8 cellular contexts compared by ENCODE assay signal in genomic region chr19:45478454-45479238, GRCh38. TPM values are rescaled to one million over a fixed set of nuclear protein-coding genes. Genes with fewer than 3 reads are reported as not detected.
DNase-seq lines count a peak whose midpoint lies in the region; ATAC-seq and TF ChIP-seq lines count a peak whose summit lies in the region.

No MANE protein-coding gene starts in this region.

- peaks cover 0 to 52% (median 0%) of the 10 kb centered on the region in 11 donors for H3K9me3 Mint-ChIP-seq in naive thymus-derived CD4-positive, alpha-beta T cell
- no peaks in the 10 kb centered on the region for H3K9me3 Mint-ChIP-seq in stimulated activated memory B cell treated with anti-CD40 and anti-IgM and Interleukin-4, amounts not matched to agents 10 μg/mL and 1 μg/mL and 100 μg/mL, for 72 hours

- POLR2A ChIA-PET in PC-3 (lab: Charles Lee; ENCODE audit: unreplicated experiment), result interaction anchor here (0.6 to 0.7 kb wide), 2 partner anchors 10 to 33 kb away, joined by 4 to 5 read pairs; no protein-coding TSS in a partner anchor
- POLR2A ChIA-PET in naive thymus-derived CD4-positive, alpha-beta T cell (lab: Charles Lee), result interaction anchor here (0.6 to 4.5 kb wide), 16 partner anchors 8 to 165 kb away, joined by 3 to 64 read pairs (median 4); partner anchors contain the start of gene FOSB

- intact Hi-C loops in PC-3 (cut with micrococcal nuclease), result loop anchor here (1.0 to 2.0 kb wide), 3 partner anchors 39 to 74 kb away; partner anchors contain the start of gene PPP1R13L
- intact Hi-C loops in esophagus squamous epithelium (cut with DNase I), result loop anchor here (2.0 kb wide), 1 partner anchor 40 kb away; no protein-coding TSS in a partner anchor
- intact Hi-C loops in naive thymus-derived CD4-positive, alpha-beta T cell (cut with micrococcal nuclease), result loop anchor here (1.0 to 5.0 kb wide), 10 partner anchors 9 to 731 kb away; partner anchors contain the start of genes BCL3 (in 1 of the 2), POLR1G (in 1 of the 2), PPP1R13L (in 1 of the 2) and RTN2 (in 1 of the 2)

- H3K27me3 Mint-ChIP-seq in naive thymus-derived CD4-positive, alpha-beta T cell, result peaks cover 0 to 38% (median 6%) of the 10 kb centered on the region in 5 donors
- H3K27me3 Mint-ChIP-seq in stimulated activated memory B cell treated with anti-CD40 and anti-IgM and Interleukin-4, amounts not matched to agents 10 μg/mL and 1 μg/mL and 100 μg/mL, for 72 hours, result no peaks in the 10 kb centered on the region

- TF ChIP-seq RAD21 in Ishikawa (IDR thresholded peaks at IDR 0.05; ENCODE audit: low read depth), result peak; percentile 96

- no peaks in the 10 kb centered on the region for H3F3A ChIP-seq in PC-3 (ENCODE audit: low read length, unreplicated experiment)

- WGBS in esophagus squamous epithelium, 2 donors, result 1% methylated on average over 37 to 38 of the region's 39 CpGs

- H3K4me1 Mint-ChIP-seq in naive thymus-derived CD4-positive, alpha-beta T cell, result peaks cover 23 to 43% (median 33%) of the 10 kb centered on the region in 7 donors
- H3K4me1 Mint-ChIP-seq in stimulated activated memory B cell treated with anti-CD40 and anti-IgM and Interleukin-4, amounts not matched to agents 10 μg/mL and 1 μg/mL and 100 μg/mL, for 72 hours, result peaks cover 36% of the 10 kb centered on the region

- H3K4me3 ChIP-seq in PC-3 (ENCODE audit: low read length) (peak overlapping the region; percentile 68), esophagus squamous epithelium (peak overlapping the region; percentile 45 to 71 (median 54))
- H3K4me3 ChIP-seq in naive thymus-derived CD4-positive, alpha-beta T cell (ENCODE audit: low read length), result peak overlapping the region; percentile 78

- H3K27ac ChIP-seq in PC-3 (ENCODE audit: low read length) (peak overlapping the region; percentile 93), esophagus squamous epithelium (peak overlapping the region; percentile 92 to 96 (median 94))
- peak overlapping the region; percentile 94 for H3K27ac ChIP-seq in naive thymus-derived CD4-positive, alpha-beta T cell (ENCODE audit: low read depth, low read length)

- ATAC-seq in GM21528 (IDR thresholded peaks at IDR 0.05; ENCODE audit: low FRiP score, unreplicated experiment), result peak; percentile 63
- peak; percentile 88 for ATAC-seq in PC-3
- ATAC-seq in naive thymus-derived CD4-positive, alpha-beta T cell, result peak; percentile 62
- peak; percentile 98 for ATAC-seq in stimulated activated memory B cell treated with anti-CD40 and anti-IgM and Interleukin-4, amounts not matched to agents 10 μg/mL and 1 μg/mL and 100 μg/mL, for 72 hours

- no peak for TF ChIP-seq EP300 in Ishikawa (IDR thresholded peaks at IDR 0.05; ENCODE audit: borderline replicate concordance)

- peak overlapping the region; percentile 95 to 100 (median 99) for H3K27ac Mint-ChIP-seq in naive thymus-derived CD4-positive, alpha-beta T cell
- peak overlapping the region; percentile 99 for H3K27ac Mint-ChIP-seq in stimulated activated memory B cell treated with anti-CD40 and anti-IgM and Interleukin-4, amounts not matched to agents 10 μg/mL and 1 μg/mL and 100 μg/mL, for 72 hours

- TF ChIP-seq POLR2A in esophagus squamous epithelium (IDR thresholded peaks at IDR 0.05), result peak in 2 of 4 donors; percentile 48 to 61

- peaks cover 0 to 1% (median 0%) of the 10 kb centered on the region in 5 donors for H3K36me3 Mint-ChIP-seq in naive thymus-derived CD4-positive, alpha-beta T cell
- H3K36me3 Mint-ChIP-seq in stimulated activated memory B cell treated with anti-CD40 and anti-IgM and Interleukin-4, amounts not matched to agents 10 μg/mL and 1 μg/mL and 100 μg/mL, for 72 hours, result no peaks in the 10 kb centered on the region

- peak overlapping the region; percentile 82 for H3K4me2 ChIP-seq in PC-3 (ENCODE audit: low read length)

- no peaks in the 10 kb centered on the region for H3K4me1 ChIP-seq in PC-3 (ENCODE audit: insufficient read depth, low read length)
- H3K4me1 ChIP-seq in esophagus squamous epithelium, result peaks cover 5 to 20% (median 6%) of the 10 kb centered on the region in 3 donors
- H3K4me1 ChIP-seq in naive thymus-derived CD4-positive, alpha-beta T cell (ENCODE audit: control insufficient read depth in 2 of 2, insufficient read depth in 2 of 2, low read length in 2 of 2), result peaks cover 7 to 11% of the 10 kb centered on the region in 2 donors

- H3K79me2 ChIP-seq in PC-3 (ENCODE audit: low read length), result no peaks in the 10 kb centered on the region

- peak; percentile 84 for TF ChIP-seq CTCF in PC-3 (conservative IDR thresholded peaks at IDR 0.05; ENCODE audit: low read depth, low read length)
- TF ChIP-seq CTCF in esophagus squamous epithelium (IDR thresholded peaks at IDR 0.05), result peak; percentile 91 to 99 (median 99)

- no peaks in the 10 kb centered on the region for H4K20me1 ChIP-seq in PC-3 (ENCODE audit: low read length)

- peak overlapping the region; percentile 83 for H3K9ac ChIP-seq in PC-3 (ENCODE audit: low read length)

- CTCF ChIA-PET in PC-3 (lab: Charles Lee), result interaction anchor here (0.5 to 4.0 kb wide), 12 partner anchors 10 to 419 kb away, joined by 3 to 60 read pairs (median 4); partner anchors contain the start of gene FOSB
- CTCF ChIA-PET in naive thymus-derived CD4-positive, alpha-beta T cell (lab: Charles Lee), result interaction anchor here (0.8 to 9.4 kb wide), 23 partner anchors 9 to 352 kb away, joined by 3 to 217 read pairs (median 5); partner anchors contain the start of genes FOSB, PPM1N, PPP1R13L and RTN2

- TSS peak; percentile 99 for BruUV-seq in PC-3 (replicated peaks; lab: Mats Ljungman, UMichigan)

- DNase-seq in DMS53 (lab: John Stamatoyannopoulos, UW) (peak; percentile 94), PC-3 (peak; percentile 90), esophagus squamous epithelium (lab: John Stamatoyannopoulos, UW) (peak; percentile 44)
- peak; percentile 97 to 98 for DNase-seq in activated T-cell treated with anti-CD3 and anti-CD28 coated beads, Interleukin-2, amount 50 U/mL, for 48 hours
- peak; percentile 77 to 94 (median 91) for DNase-seq in naive thymus-derived CD4-positive, alpha-beta T cell

- no peaks in the 10 kb centered on the region for H3K9me2 ChIP-seq in PC-3 (replicated peaks; ENCODE audit: low read length)

- H2AFZ ChIP-seq in PC-3 (ENCODE audit: low read length), result peak overlapping the region; percentile 79

- H3K27me3 ChIP-seq in PC-3 (ENCODE audit: low read length) (no peaks in the 10 kb centered on the region), esophagus squamous epithelium (no peaks in the 10 kb centered on the region)
- no peaks in the 10 kb centered on the region for H3K27me3 ChIP-seq in naive thymus-derived CD4-positive, alpha-beta T cell (ENCODE audit: control insufficient read depth in 2 of 2, insufficient read depth in 2 of 2, low read length in 2 of 2)

- peak overlapping the region; percentile 62 to 96 (median 79) for H3K4me3 Mint-ChIP-seq in naive thymus-derived CD4-positive, alpha-beta T cell
- H3K4me3 Mint-ChIP-seq in stimulated activated memory B cell treated with anti-CD40 and anti-IgM and Interleukin-4, amounts not matched to agents 10 μg/mL and 1 μg/mL and 100 μg/mL, for 72 hours, result peak overlapping the region; percentile 82

- H3K36me3 ChIP-seq in PC-3 (ENCODE audit: low read depth, low read length) (no peaks in the 10 kb centered on the region), esophagus squamous epithelium (no peaks in the 10 kb centered on the region)
- H3K36me3 ChIP-seq in naive thymus-derived CD4-positive, alpha-beta T cell (ENCODE audit: control insufficient read depth in 2 of 3, insufficient read depth in 3 of 3, low read length in 3 of 3), result no peaks in the 10 kb centered on the region

- H3K9me3 ChIP-seq in PC-3 (ENCODE audit: low read length) (no peaks in the 10 kb centered on the region), esophagus squamous epithelium (no peaks in the 10 kb centered on the region)
- H3K9me3 ChIP-seq in naive thymus-derived CD4-positive, alpha-beta T cell (ENCODE audit: control insufficient read depth in 2 of 3, low read length in 3 of 3), result no peaks in the 10 kb centered on the region

RNA-seq across cellular contexts. Expression of gene FOSB, which starts 10.8 kb away (rescaled TPM):
- total RNA-seq in PC-3 (2014; rRNA removed) (35.8 and 60.5 TPM in 2 replicates), esophagus squamous epithelium (1 to 10 TPM; 1.7 to 4.6 (median 2.5) TPM)
- total RNA-seq in naive thymus-derived CD4-positive, alpha-beta T cell, result 1,000 to 10,000 TPM in 1 of 5 experiments, 100 to 1,000 TPM in 1, 10 to 100 TPM in 2, 1 to 10 TPM in 1; 2.1 to 1,925 (median 22.8) TPM
- 1 to 10 TPM; 3.0 to 5.3 TPM for polyA plus RNA-seq in naive thymus-derived CD4-positive, alpha-beta T cell

RNA-seq across cellular contexts. Expression of gene RTN2, which starts 18.2 kb away (rescaled TPM):
- total RNA-seq in PC-3 (2014; rRNA removed) (9.5 and 12.9 TPM in 2 replicates), esophagus squamous epithelium (1 to 10 TPM; 1.9 to 7.2 (median 4.2) TPM)
- 1 to 10 TPM in 4 of 5 experiments, under 1 TPM in 1; 0.86 to 3.1 (median 2.4) TPM for total RNA-seq in naive thymus-derived CD4-positive, alpha-beta T cell
- polyA plus RNA-seq in naive thymus-derived CD4-positive, alpha-beta T cell, result under 1 TPM; 0.30 to 0.37 TPM

RNA-seq across cellular contexts. Expression of gene PPM1N, which starts 19.6 kb away (rescaled TPM):
- total RNA-seq in PC-3 (2014; rRNA removed) (2.5 and 4.7 TPM in 2 replicates), esophagus squamous epithelium (1 to 10 TPM; 1.8 to 6.7 (median 4.0) TPM)
- total RNA-seq in naive thymus-derived CD4-positive, alpha-beta T cell, result 1 to 10 TPM; 1.3 to 8.5 (median 7.8) TPM
- 1 to 10 TPM; 2.8 to 4.0 TPM for polyA plus RNA-seq in naive thymus-derived CD4-positive, alpha-beta T cell

RNA-seq across cellular contexts. Expression of gene VASP, which starts 28.6 kb away (rescaled TPM):
- total RNA-seq in PC-3 (2014; rRNA removed), result 120 and 158 TPM in 2 replicates
- 10 to 100 TPM; 39.2 to 82.9 (median 52.7) TPM for total RNA-seq in esophagus squamous epithelium
- total RNA-seq in naive thymus-derived CD4-positive, alpha-beta T cell, result 100 to 1,000 TPM in 2 of 5 experiments, 10 to 100 TPM in 3; 71.3 to 206 (median 82.6) TPM
- 10 to 100 TPM; 27.0 to 39.7 TPM for polyA plus RNA-seq in naive thymus-derived CD4-positive, alpha-beta T cell

RNA-seq across cellular contexts. Expression of gene ERCC1, which starts 54.9 kb away (rescaled TPM):
- 56.2 and 57.3 TPM in 2 replicates for total RNA-seq in PC-3 (2014; rRNA removed)
- total RNA-seq in esophagus squamous epithelium, result 10 to 100 TPM; 27.7 to 80.9 (median 48.5) TPM
- total RNA-seq in naive thymus-derived CD4-positive, alpha-beta T cell, result 10 to 100 TPM; 45.1 to 88.2 (median 53.4) TPM
- 10 to 100 TPM; 31.7 to 32.7 TPM for polyA plus RNA-seq in naive thymus-derived CD4-positive, alpha-beta T cell

Comparison
In these comparisons a context has a peak if more than half of its experiments do, and no peak if none do; other contexts are left out.
1. Peak in every context shown above with its lines: DNase-seq, ATAC-seq, H3K4me3 ChIP-seq and H3K27ac ChIP-seq.
2. DNase-seq: peak in every context shown above with its lines; median percentile 98 in activated T-cell treated with anti-CD3 and anti-CD28 coated beads, Interleukin-2, amount 50 U/mL, for 48 hours; 94 in DMS53; 91 in naive thymus-derived CD4-positive, alpha-beta T cell; 90 in PC-3; 44 in esophagus squamous epithelium.